ENCODE assay signal across 19 cellular contexts in genomic region chr20:53503517-53503919, GRCh38.
DNase-seq lines count a peak whose midpoint lies in the region; ATAC-seq and TF ChIP-seq lines count a peak whose summit lies in the region.
"Had no signal": no experiment of that assay in that cellular context is flagged by ENCODE, and none has a peak within 500 bp of the region (broad histone marks: within the 10 kb centered on the region; RNA-seq: fewer than 3 reads in every experiment).

No MANE protein-coding gene starts in this region.

- in situ Hi-C loops in transverse colon (cut with MboI; ENCODE audit: low pct_ligation_motif_present in 1 of 4, low pct_unique_long_range_greater_than_20kb in 1 of 4, low sequenced_read_pairs in 3 of 4) = no loop called here

- no peaks in the 10 kb centered on the region for H3K79me1 ChIP-seq in mesendoderm (ENCODE audit: low read length)

- H3K27me3 Mint-ChIP-seq in WTC11 (ENCODE audit: low read depth) = no peaks in the 10 kb centered on the region

- H3K4me2 ChIP-seq in mesendoderm (ENCODE audit: low read length) = no peak overlapping the region

- H3K9me3 Mint-ChIP-seq in WTC11 = peaks cover 10% of the 10 kb centered on the region
- H3K9me3 Mint-ChIP-seq: activated naive CD4-positive, alpha-beta T cell treated with anti-CD3 and anti-CD28 coated beads, Interleukin-2, amount 50 U/mL, for 72 hours had no signal

- POLR2A ChIA-PET in WTC11 (lab: Charles Lee) = no interaction called here

- no peaks in the 10 kb centered on the region for H3K27me3 ChIP-seq in mesendoderm (ENCODE audit: insufficient read depth, low read length, poor library complexity)
- no peaks in the 10 kb centered on the region for H3K27me3 ChIP-seq in body of pancreas
- H3K27me3 ChIP-seq in transverse colon = no peaks in the 10 kb centered on the region
- H3K27me3 ChIP-seq: gastrocnemius medialis, tibial artery had no signal

- intact Hi-C loops in body of pancreas (cut with DNase I) (no loop called here), transverse colon (cut with DNase I; ENCODE audit: low total_unique reads) (no loop called here)

- H3K36me3 ChIP-seq in mesendoderm (ENCODE audit: control insufficient read depth, insufficient read depth, low read length) = no peaks in the 10 kb centered on the region
- no peaks in the 10 kb centered on the region for H3K36me3 ChIP-seq in body of pancreas (replicated peaks in 1 of 2; ENCODE audit: insufficient read depth in 1 of 2, low read depth in 2 of 2)
- H3K36me3 ChIP-seq in transverse colon = no peaks in the 10 kb centered on the region
- H3K36me3 ChIP-seq: gastrocnemius medialis, lower lobe of right lung, tibial artery had no signal

- peaks cover 7% of the 10 kb centered on the region for H3K4me1 Mint-ChIP-seq in WTC11
- H3K4me1 Mint-ChIP-seq: CD4-positive, alpha-beta memory T cell; naive thymus-derived CD4-positive, alpha-beta T cell had no signal

- H3K27ac ChIP-seq in mesendoderm (ENCODE audit: low read depth, low read length) (no peak overlapping the region), body of pancreas (no peak overlapping the region), transverse colon (no peak overlapping the region)
- H3K27ac ChIP-seq: gastrocnemius medialis, lower lobe of right lung, tibial artery had no signal

- CTCF ChIA-PET in WTC11 (lab: Charles Lee) = no interaction called here

- no peak for TF ChIP-seq POLR2A in body of pancreas (IDR thresholded peaks at IDR 0.05)
- TF ChIP-seq POLR2A in transverse colon (IDR thresholded peaks at IDR 0.05) = no peak

- no peak overlapping the region for H3K9ac ChIP-seq in mesendoderm (ENCODE audit: low read length)

- ATAC-seq in WTC11 = no peak
- ATAC-seq in body of pancreas = no peak
- ATAC-seq: activated naive CD4-positive, alpha-beta T cell treated with anti-CD3 and anti-CD28 coated beads, Interleukin-2, amount 50 U/mL, for 72 hours; gastrocnemius medialis; lower lobe of right lung; naive thymus-derived CD4-positive, alpha-beta T cell had no signal

- no peak for TF ChIP-seq EP300 in transverse colon (IDR thresholded peaks at IDR 0.05; ENCODE audit: low read depth)

- H4K8ac ChIP-seq in mesendoderm (ENCODE audit: low read depth, low read length) = no peak overlapping the region

- DNase-seq in SHP77 treated with DMSO at 0.1 percent for 48 hours (lab: John Stamatoyannopoulos, UW) (peak; percentile 4), SHP77 (lab: John Stamatoyannopoulos, UW) (no peak), WTC11 (ENCODE audit: low spot score) (no peak), mesendoderm (no peak), body of pancreas (no peak), transverse colon (no peak), activated gamma-delta T cell (lab: John Stamatoyannopoulos, UW) (no peak)
- DNase-seq in activated naive CD4-positive, alpha-beta T cell treated with anti-CD3 and anti-CD28 coated beads, Interleukin-2, amount 50 U/mL, for 16 hours = no peak
- DNase-seq: CD4-positive, alpha-beta memory T cell; cortex of kidney; gastrocnemius medialis; IMR-90; lower lobe of right lung; naive thymus-derived CD4-positive, alpha-beta T cell; NCI-H82; stimulated activated naive CD4-positive, alpha-beta T cell; SW 1271; tibial artery had no signal

- TF ChIP-seq CTCF in WTC11 (IDR thresholded peaks at IDR 0.05) (no peak), body of pancreas (IDR thresholded peaks at IDR 0.05) (no peak), transverse colon (IDR thresholded peaks at IDR 0.05) (no peak)

- no CpG with 5 or more reads among the region's 7 CpGs for WGBS in mesendoderm (ENCODE audit: extremely low coverage, insufficient coverage, low lambda C conversion rate)
- 82 to 85% methylated on average over 7 of the region's 7 CpGs for WGBS in body of pancreas, 2 donors
- 53 to 55% methylated on average over 4 to 7 of the region's 7 CpGs for WGBS in transverse colon (ENCODE audit: low coverage in 1 of 2), 2 donors

- H3K36me3 Mint-ChIP-seq in WTC11 = no peaks in the 10 kb centered on the region
- H3K36me3 Mint-ChIP-seq: activated naive CD4-positive, alpha-beta T cell treated with anti-CD3 and anti-CD28 coated beads, Interleukin-2, amount 50 U/mL, for 72 hours; CD4-positive, alpha-beta memory T cell had no signal

- H2BK120ac ChIP-seq in mesendoderm (ENCODE audit: low read depth, low read length) = no peak overlapping the region

- H3K23ac ChIP-seq in mesendoderm (ENCODE audit: low read length) = no peak overlapping the region

- no peak overlapping the region for H3K18ac ChIP-seq in mesendoderm (ENCODE audit: low read length)

- H2AK5ac ChIP-seq in mesendoderm (ENCODE audit: low read length) = no peak overlapping the region

- no peak overlapping the region for H2BK5ac ChIP-seq in mesendoderm (ENCODE audit: low read length)

- peak overlapping the region; percentile 54 for H3K56ac ChIP-seq in mesendoderm (ENCODE audit: low read length)

- H3K4ac ChIP-seq in mesendoderm (ENCODE audit: low read depth, low read length) = no peak overlapping the region

- H3K79me2 ChIP-seq in mesendoderm (ENCODE audit: control insufficient read depth, insufficient read depth, low read length) = no peaks in the 10 kb centered on the region

- H4K5ac ChIP-seq in mesendoderm (ENCODE audit: low read length) = no peak overlapping the region

- H3K27ac Mint-ChIP-seq in WTC11 = no peak overlapping the region
- H3K27ac Mint-ChIP-seq: CD4-positive, alpha-beta memory T cell; naive thymus-derived CD4-positive, alpha-beta T cell had no signal

- H3K4me3 ChIP-seq in mesendoderm (ENCODE audit: low read length) = no peak overlapping the region
- H3K4me3 ChIP-seq in body of pancreas = no peak overlapping the region
- H3K4me3 ChIP-seq in transverse colon = peak overlapping the region in 2 of 4 donors; percentile 12 to 35
- H3K4me3 ChIP-seq: gastrocnemius medialis, lower lobe of right lung, tibial artery had no signal

- H3K9me3 ChIP-seq in body of pancreas = no peaks in the 10 kb centered on the region
- no peaks in the 10 kb centered on the region for H3K9me3 ChIP-seq in transverse colon
- H3K9me3 ChIP-seq: gastrocnemius medialis, lower lobe of right lung, tibial artery had no signal

- peak overlapping the region; percentile 54 for H3K4me3 Mint-ChIP-seq in WTC11
- H3K4me3 Mint-ChIP-seq: CD4-positive, alpha-beta memory T cell; naive thymus-derived CD4-positive, alpha-beta T cell had no signal

- H3K4me1 ChIP-seq in mesendoderm (ENCODE audit: control insufficient read depth, low read depth, low read length) (no peaks in the 10 kb centered on the region), body of pancreas (no peaks in the 10 kb centered on the region), transverse colon (no peaks in the 10 kb centered on the region)
- H3K4me1 ChIP-seq: gastrocnemius medialis, lower lobe of right lung, tibial artery had no signal

- H2BK15ac ChIP-seq in mesendoderm (replicated peaks; ENCODE audit: low read depth) = no peak overlapping the region

TF ChIP-seq in WTC11, 78 proteins besides CTCF, POLR2A, EP300 and RAD21:
- TF ChIP-seq ZNF121 (CRISPR knock-in tag; IDR thresholded peaks at IDR 0.05) = peak; percentile 84
- no peak for TF ChIP-seq GRHL2 (CRISPR knock-in tag; IDR thresholded peaks at IDR 0.05; ENCODE audit: insufficient replicate concordance, severe bottlenecking)
